ENCODE assay signal across 23 cellular contexts in the genomic region with DNA sequence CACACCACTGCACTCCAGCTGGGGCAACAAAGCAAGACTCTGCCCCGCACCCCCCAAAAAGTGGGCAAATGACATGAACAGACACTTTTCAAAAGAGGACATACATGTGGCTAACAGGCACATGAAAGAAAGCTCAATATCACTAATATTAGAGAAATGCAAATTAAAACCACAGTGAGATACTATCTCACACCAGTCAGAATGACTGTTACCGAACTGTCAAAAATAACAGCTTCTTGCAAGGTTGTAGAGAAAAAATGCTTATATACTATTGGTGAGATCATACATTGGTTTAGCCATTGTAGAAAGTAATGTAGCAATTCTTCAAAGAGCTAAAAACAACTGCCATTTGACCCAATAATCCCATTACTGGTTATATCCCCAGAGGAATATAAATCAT.
DNase-seq lines count a peak whose midpoint lies in the region; ATAC-seq and TF ChIP-seq lines count a peak whose summit lies in the region.
"Had no signal": no experiment of that assay in that cellular context is flagged by ENCODE, and none has a peak within 500 bp of the region (broad histone marks: within the 10 kb centered on the region; RNA-seq: fewer than 3 reads in every experiment).

No MANE protein-coding gene starts in this region.

- no peaks in the 10 kb centered on the region for H3K9me2 ChIP-seq in MM.1S (replicated peaks; ENCODE audit: insufficient read depth, low read length)

- no peaks in the 10 kb centered on the region for H3K79me2 ChIP-seq in MM.1S (ENCODE audit: low read length)

- H3K36me3 Mint-ChIP-seq in effector memory CD8-positive, alpha-beta T cell (ENCODE audit: insufficient read depth) = no peaks in the 10 kb centered on the region
- H3K36me3 Mint-ChIP-seq: CD8-positive, alpha-beta T cell had no signal

- H3K4me1 Mint-ChIP-seq in effector memory CD8-positive, alpha-beta T cell (ENCODE audit: low read depth in 2 of 2) = peaks cover 0 to 4% of the 10 kb centered on the region in 2 donors

- TF ChIP-seq CTCF in MM.1S (IDR thresholded peaks at IDR 0.05; ENCODE audit: low read length) = no peak

- no peaks in the 10 kb centered on the region for H3K4me1 ChIP-seq in MM.1S (ENCODE audit: low read length)
- H3K4me1 ChIP-seq: SJSA1 had no signal

- H3F3A ChIP-seq in MM.1S (ENCODE audit: insufficient read depth, low read length) = no peaks in the 10 kb centered on the region

- H3K9ac ChIP-seq in MM.1S (ENCODE audit: low read length) = no peak overlapping the region
- H3K9ac ChIP-seq: BLaER1, GM23248 had no signal

- peaks cover 39 to 62% of the 10 kb centered on the region in 2 donors for H3K27me3 Mint-ChIP-seq in effector memory CD8-positive, alpha-beta T cell

- H3K27ac Mint-ChIP-seq in effector memory CD8-positive, alpha-beta T cell = no peak overlapping the region
- H3K27ac Mint-ChIP-seq: CD8-positive, alpha-beta T cell; T-helper 1 cell treated with Interleukin-12 subunit alpha and Interleukin-12 subunit beta and Interleukin-4 antibody, amounts not matched to agents 30 μg/mL and 1 μg/mL, for 36 hours had no signal

- H3K9me3 Mint-ChIP-seq in effector memory CD8-positive, alpha-beta T cell = no peaks in the 10 kb centered on the region
- H3K9me3 Mint-ChIP-seq: CD8-positive, alpha-beta T cell; T-helper 1 cell treated with Interleukin-12 subunit alpha and Interleukin-12 subunit beta and Interleukin-4 antibody, amounts not matched to agents 30 μg/mL and 1 μg/mL, for 36 hours had no signal

- H4K20me1 ChIP-seq in MM.1S (ENCODE audit: insufficient read depth, low read length) = no peaks in the 10 kb centered on the region
- H4K20me1 ChIP-seq: BLaER1 had no signal

- no peak overlapping the region for H3K4me3 ChIP-seq in MM.1S (ENCODE audit: low read length)
- H3K4me3 ChIP-seq: BLaER1, GM23248, Peyer's patch, SJSA1 had no signal

- H3K27me3 ChIP-seq in MM.1S (replicated peaks; ENCODE audit: insufficient read depth, low read length) = no peaks in the 10 kb centered on the region
- H3K27me3 ChIP-seq: BLaER1, Peyer's patch, SJSA1 had no signal

- H3K4me2 ChIP-seq in MM.1S (ENCODE audit: low read depth, low read length) = no peak overlapping the region
- H3K4me2 ChIP-seq: BLaER1 had no signal

- no peaks in the 10 kb centered on the region for H3K36me3 ChIP-seq in MM.1S (replicated peaks; ENCODE audit: insufficient read depth, low read length)
- H3K36me3 ChIP-seq: BLaER1, Peyer's patch, SJSA1 had no signal

- no peak overlapping the region for H3K4me3 Mint-ChIP-seq in effector memory CD8-positive, alpha-beta T cell
- H3K4me3 Mint-ChIP-seq: CD8-positive, alpha-beta T cell; T-helper 1 cell treated with Interleukin-12 subunit alpha and Interleukin-12 subunit beta and Interleukin-4 antibody, amounts not matched to agents 30 μg/mL and 1 μg/mL, for 36 hours had no signal

- H2AFZ ChIP-seq in MM.1S (ENCODE audit: low read length) = no peak overlapping the region
- H2AFZ ChIP-seq: GM23248 had no signal

- no peak for DNase-seq in effector memory CD8-positive, alpha-beta T cell
- DNase-seq in NCI-H524 (lab: John Stamatoyannopoulos, UW) (no peak), MM.1S (no peak)
- DNase-seq: CD8-positive, alpha-beta T cell; DMS79; GM23248; HCEC 1CT; IMR-90; NCI-H1092; NCI-H1436 treated with DMSO at 0.1 percent for 48 hours; NCI-H2029 treated with DMSO at 0.1 percent for 48 hours; NCI-H2171; NCI-H446 treated with DMSO at 0.1 percent for 48 hours; NCI-H748 treated with DMSO at 0.1 percent for 48 hours; NK-92 treated with Interleukin-12 subunit alpha and Interleukin-12 subunit beta, amount 100 ng/mL, for 24 hours; Peyer's patch had no signal

- no peak overlapping the region for H3K27ac ChIP-seq in MM.1S (ENCODE audit: low read length)
- H3K27ac ChIP-seq: BLaER1, GM23248, Peyer's patch, SJSA1 had no signal

- H3K9me3 ChIP-seq in MM.1S (replicated peaks; ENCODE audit: insufficient read depth, low read length) = no peaks in the 10 kb centered on the region
- H3K9me3 ChIP-seq: BLaER1, Peyer's patch, SJSA1 had no signal

- ATAC-seq in GM18502 (IDR thresholded peaks at IDR 0.05; ENCODE audit: poor library complexity, unreplicated experiment) (peak; percentile 78), GM18909 (IDR thresholded peaks at IDR 0.05; ENCODE audit: poor library complexity, unreplicated experiment) (peak; percentile 59), HG03159 (IDR thresholded peaks at IDR 0.05; ENCODE audit: unreplicated experiment) (peak; percentile 63), GM21390 (IDR thresholded peaks at IDR 0.05; ENCODE audit: unreplicated experiment) (no peak)
- ATAC-seq in effector memory CD8-positive, alpha-beta T cell (replicated peaks) = peak; percentile 21
- ATAC-seq: CD8-positive, alpha-beta T cell had no signal
